Comparison of ENCODE assay signal across 12 cellular contexts in genomic region chr9:102035929-102036328, GRCh38.
DNase-seq lines count a peak whose midpoint lies in the region; ATAC-seq lines count a peak whose summit lies in the region.
"Had no signal": no experiment of that assay in that cellular context is flagged by ENCODE, and none has a peak within 500 bp of the region (broad histone marks: within the 10 kb centered on the region; RNA-seq: fewer than 3 reads in every experiment).

No MANE protein-coding gene starts in this region.

- DNase-seq in left lobe of liver (ENCODE audit: low spot score): no peak
- DNase-seq in stimulated activated naive CD4-positive, alpha-beta T cell treated with Interleukin-2 at 50 U/mL for 16 hours (lab: John Stamatoyannopoulos, UW): no peak
- DNase-seq in pons (ENCODE audit: low spot score): no peak
- no peak for DNase-seq in effector CD8-positive, alpha-beta T cell (lab: John Stamatoyannopoulos, UW)
- DNase-seq: activated naive CD4-positive, alpha-beta T cell; hippocampal formation; IMR-90; NCI-H1930; PC-3 had no signal

- ATAC-seq in GM18909 (IDR thresholded peaks at IDR 0.05; ENCODE audit: poor library complexity, unreplicated experiment) (peak; percentile 82), GM21825 (IDR thresholded peaks at IDR 0.05; ENCODE audit: unreplicated experiment) (peak; percentile 75), HG03280 (IDR thresholded peaks at IDR 0.05; ENCODE audit: unreplicated experiment) (peak; percentile 92), left lobe of liver (peak; percentile 87)
- ATAC-seq: PC-3 had no signal
